ENCODE assay signal across 10 cellular contexts in the genomic region with DNA sequence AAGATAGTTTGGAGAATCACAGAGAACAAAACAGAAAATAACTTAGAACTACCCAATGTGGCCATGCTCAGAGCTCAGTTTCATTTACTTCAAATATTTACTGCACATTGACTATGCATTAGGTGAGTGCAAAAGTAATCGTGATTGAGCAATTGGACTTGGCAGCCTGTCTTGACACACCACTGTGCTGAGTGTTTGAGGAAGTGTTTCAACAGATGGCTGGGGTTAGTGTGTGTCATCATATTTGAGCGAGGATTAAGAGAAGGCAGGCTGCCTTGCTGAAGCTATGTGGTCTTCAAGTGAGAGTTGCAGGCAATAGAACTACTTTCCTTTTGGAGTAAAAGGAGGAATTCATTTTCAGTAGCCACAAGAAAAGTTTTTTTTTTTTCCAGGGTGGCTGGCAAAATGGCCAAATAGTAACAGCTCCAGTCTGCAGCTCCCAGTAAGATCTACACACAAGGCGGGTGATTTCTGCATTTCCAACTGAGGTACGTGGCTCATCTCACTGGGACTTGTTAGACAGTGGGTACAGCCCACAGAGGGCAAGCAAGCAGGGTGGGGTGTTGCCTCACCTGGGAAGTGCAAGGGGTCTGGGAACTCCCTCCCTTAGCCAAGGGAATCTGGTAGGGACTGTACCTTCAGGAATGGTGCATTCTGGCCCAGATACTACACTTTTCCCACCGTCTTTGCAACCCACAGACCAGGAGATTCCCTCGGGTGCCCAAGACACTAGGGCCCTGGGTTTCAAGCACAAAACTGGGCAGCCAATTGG. TPM values are rescaled to one million over a fixed set of nuclear protein-coding genes. Genes with fewer than 3 reads are reported as not detected.
DNase-seq lines count a peak whose midpoint lies in the region; ATAC-seq, FAIRE-seq and TF ChIP-seq lines count a peak whose summit lies in the region.
"Had no signal": no experiment of that assay in that cellular context is flagged by ENCODE, and none has a peak within 500 bp of the region (broad histone marks: within the 10 kb centered on the region; RNA-seq: fewer than 3 reads in every experiment).

No MANE protein-coding gene starts in this region.

- ATAC-seq in natural killer cell (peak; percentile 46 to 73 (median 64)), HG02981 (IDR thresholded peaks at IDR 0.05; ENCODE audit: unreplicated experiment) (no peak), GM18498 (IDR thresholded peaks at IDR 0.05; ENCODE audit: unreplicated experiment) (no peak)

- H3K4me3 ChIP-seq in cardiac fibroblast (replicated peaks in 1 of 2; ENCODE audit: low read depth in 2 of 2, low read length in 2 of 2) = no peak overlapping the region

- H3K4me1 Mint-ChIP-seq in natural killer cell = peaks cover 20% of the 10 kb centered on the region in 2 donors

- peaks cover 6 to 12% of the 10 kb centered on the region in 2 donors for H3K9me3 Mint-ChIP-seq in natural killer cell

- H3K36me3 Mint-ChIP-seq in natural killer cell = peaks cover 36% of the 10 kb centered on the region

- H3K27ac Mint-ChIP-seq in natural killer cell = peak overlapping the region in 1 of 2 donors; percentile 77

- TF ChIP-seq CTCF in cardiac fibroblast (IDR thresholded peaks at IDR 0.05; ENCODE audit: low read depth, low read length) (no peak), natural killer cell (IDR thresholded peaks at IDR 0.05) (no peak)

- no peaks in the 10 kb centered on the region for H3K27me3 Mint-ChIP-seq in natural killer cell (ENCODE audit: low read depth in 2 of 2)

- peak; percentile 20 for DNase-seq in EH (ENCODE audit: low read depth)
- DNase-seq in NCI-H226 = peak; percentile 6
- peak; percentile 81 to 91 for DNase-seq in cardiac fibroblast (ENCODE audit: low read depth in 2 of 2)
- DNase-seq in natural killer cell = no peak
- no peak for DNase-seq in urothelium cell line (ENCODE audit: low spot score)
- DNase-seq in activated CD4-positive, alpha-beta T cell treated with anti-CD3 and anti-CD28 coated beads for 4 hours = no peak
- DNase-seq: kidney had no signal

- peak overlapping the region; percentile 18 for H3K4me3 Mint-ChIP-seq in natural killer cell

- intact Hi-C loops in natural killer cell (cut with micrococcal nuclease) = no loop called here

- FAIRE-seq in urothelium cell line (lab: Jason Lieb, UNC) = no peak
- FAIRE-seq: astrocyte, kidney had no signal

RNA-seq across cellular contexts. Expression of gene AKR1C4, which starts 37.7 kb away (rescaled TPM):
- not detected for total RNA-seq in natural killer cell
- total RNA-seq: astrocyte, kidney had no signal

RNA-seq across cellular contexts. Expression of gene AKR1C8, which starts 49.3 kb away (rescaled TPM):
- 1 to 10 TPM; 4.1 to 7.2 (median 4.1) TPM for total RNA-seq in natural killer cell
- total RNA-seq: astrocyte had no signal

Comparison
In these comparisons a context has a peak if more than half of its experiments do, and no peak if none do; other contexts are left out.
1. DNase-seq: peak in EH (single experiment), NCI-H226 (single experiment) and cardiac fibroblast (2 of 2); none in natural killer cell (single experiment), urothelium cell line (single experiment) and activated CD4-positive, alpha-beta T cell treated with anti-CD3 and anti-CD28 coated beads for 4 hours (0 of 2).
2. ATAC-seq: peak in natural killer cell (3 of 3); none in HG02981 (single experiment) and GM18498 (single experiment).